11 cellular contexts compared by ENCODE assay signal in the genomic region with DNA sequence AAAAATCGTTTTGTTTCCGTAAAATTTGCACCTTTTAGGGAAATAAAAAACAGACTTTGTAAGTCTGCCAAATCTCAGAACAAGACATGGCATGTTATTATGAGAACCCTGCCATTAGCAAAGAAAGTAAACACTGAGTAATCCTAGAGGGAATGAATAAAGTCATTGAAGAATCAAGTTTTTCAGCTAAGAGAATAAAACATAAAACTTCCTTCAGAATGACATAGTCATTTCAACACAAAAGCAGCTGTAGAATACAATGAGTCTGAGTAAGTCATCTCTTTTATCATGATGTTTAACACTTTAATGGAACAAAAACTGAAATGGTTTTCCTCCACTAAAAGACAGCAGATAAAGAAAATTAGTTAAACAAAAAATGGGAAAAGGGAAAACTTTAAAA. TPM values are rescaled to one million over a fixed set of nuclear protein-coding genes. Genes with fewer than 3 reads are reported as not detected.
A peak's percentile ranks its signal among the peaks of the same experiment; 100 is the strongest.
DNase-seq lines count a peak whose midpoint lies in the region; ATAC-seq and TF ChIP-seq lines count a peak whose summit lies in the region.
"Had no signal": no experiment of that assay in that cellular context is flagged by ENCODE, and none has a peak within 500 bp of the region (broad histone marks: within the 10 kb centered on the region; RNA-seq: fewer than 3 reads in every experiment).

No MANE protein-coding gene starts in this region.

- no peaks in the 10 kb centered on the region for H3K9me3 ChIP-seq in hepatocyte (ENCODE audit: low read depth)
- H3K9me3 ChIP-seq in transverse colon, result no peaks in the 10 kb centered on the region
- no peaks in the 10 kb centered on the region for H3K9me3 ChIP-seq in thyroid gland

- no peaks in the 10 kb centered on the region for H3K27me3 Mint-ChIP-seq in MCF 10A (ENCODE audit: insufficient read depth, unreplicated experiment)
- H3K27me3 Mint-ChIP-seq in activated T-cell treated with anti-CD3 and anti-CD28 coated beads, Interleukin-2, amount 50 U/mL, for 72 hours (ENCODE audit: low read depth), result peaks cover 6% of the 10 kb centered on the region
- H3K27me3 Mint-ChIP-seq: activated T-helper 17 cell treated with anti-CD3 and anti-CD28 coated beads, Interleukin-2, amount 50 U/mL, for 72 hours had no signal

- 29% methylated on average over 2 of the region's 2 CpGs for WGBS in hepatocyte (ENCODE audit: low lambda C conversion rate, missing lambda C conversion rate)
- 16 to 21% methylated on average over 2 of the region's 2 CpGs for whole genome bisulfite sequencing in transverse colon (ENCODE audit: low coverage in 1 of 2), 2 donors
- WGBS in thyroid gland, 2 donors, result 46 to 65% methylated on average over 2 of the region's 2 CpGs

- no TSS peak for BruUV-seq in MCF 10A (replicated peaks; lab: Mats Ljungman, UMichigan)

- intact Hi-C loops in MCF 10A (cut with micrococcal nuclease), result no loop called here
- intact Hi-C loops in transverse colon (cut with DNase I; ENCODE audit: low total_unique reads), result no loop called here
- intact Hi-C loops in thyroid gland (cut with DNase I), result no loop called here

- peaks cover 25% of the 10 kb centered on the region for H3K36me3 Mint-ChIP-seq in MCF 10A (ENCODE audit: insufficient read depth, unreplicated experiment)
- H3K36me3 Mint-ChIP-seq in activated T-cell treated with anti-CD3 and anti-CD28 coated beads, Interleukin-2, amount 50 U/mL, for 72 hours (ENCODE audit: insufficient read depth in 2 of 2), result no peaks in the 10 kb centered on the region

- H3K4me1 ChIP-seq in hepatocyte (ENCODE audit: insufficient read depth) (peaks cover 36% of the 10 kb centered on the region), transverse colon (peaks cover 18 to 73% (median 54%) of the 10 kb centered on the region in 4 donors), thyroid gland (peaks cover 0 to 5% of the 10 kb centered on the region in 2 donors)

- no peaks in the 10 kb centered on the region for H3K9me3 Mint-ChIP-seq in MCF 10A (ENCODE audit: unreplicated experiment)
- H3K9me3 Mint-ChIP-seq in activated T-cell treated with anti-CD3 and anti-CD28 coated beads, Interleukin-2, amount 50 U/mL, for 72 hours, result no peaks in the 10 kb centered on the region
- H3K9me3 Mint-ChIP-seq: activated T-helper 17 cell treated with anti-CD3 and anti-CD28 coated beads, Interleukin-2, amount 50 U/mL, for 72 hours had no signal

- CTCF ChIA-PET in MCF 10A (lab: Yijun Ruan, JAX), result interaction anchor here (0.5 to 1.6 kb wide), 4 partner anchors 9 to 437 kb away, joined by 3 to 9 read pairs (median 4); no protein-coding TSS in a partner anchor

- TF ChIP-seq POLR2A in transverse colon (IDR thresholded peaks at IDR 0.05) (no peak), thyroid gland (IDR thresholded peaks at IDR 0.05) (no peak)

- no peaks in the 10 kb centered on the region for H4K20me1 ChIP-seq in hepatocyte (ENCODE audit: insufficient read depth, poor library complexity, severe bottlenecking)

- H3K36me3 ChIP-seq in hepatocyte (replicated peaks; ENCODE audit: insufficient read depth, low read depth), result no peaks in the 10 kb centered on the region
- H3K36me3 ChIP-seq in transverse colon, result no peaks in the 10 kb centered on the region
- no peaks in the 10 kb centered on the region for H3K36me3 ChIP-seq in thyroid gland

- H3K27ac Mint-ChIP-seq in MCF 10A (ENCODE audit: low read depth, unreplicated experiment), result peak overlapping the region; percentile 99
- no peak overlapping the region for H3K27ac Mint-ChIP-seq in activated T-cell treated with anti-CD3 and anti-CD28 coated beads, Interleukin-2, amount 50 U/mL, for 72 hours
- H3K27ac Mint-ChIP-seq: activated T-helper 17 cell treated with anti-CD3 and anti-CD28 coated beads, Interleukin-2, amount 50 U/mL, for 72 hours had no signal

- H3K27ac ChIP-seq in hepatocyte (peak overlapping the region; percentile 50), transverse colon (peak overlapping the region; percentile 25 to 70 (median 46)), thyroid gland (no peak overlapping the region)
- H3K27ac ChIP-seq: 22Rv1 had no signal

- peak overlapping the region; percentile 66 for H3K4me3 Mint-ChIP-seq in MCF 10A (ENCODE audit: unreplicated experiment)
- H3K4me3 Mint-ChIP-seq in activated T-cell treated with anti-CD3 and anti-CD28 coated beads, Interleukin-2, amount 50 U/mL, for 72 hours, result no peak overlapping the region
- H3K4me3 Mint-ChIP-seq: activated T-helper 17 cell treated with anti-CD3 and anti-CD28 coated beads, Interleukin-2, amount 50 U/mL, for 72 hours had no signal

- in situ Hi-C loops in transverse colon (cut with MboI; ENCODE audit: low pct_ligation_motif_present in 1 of 4, low pct_unique_long_range_greater_than_20kb in 1 of 4, low sequenced_read_pairs in 3 of 4), result no loop called here

- H2AFZ ChIP-seq in hepatocyte, result no peak overlapping the region

- TF ChIP-seq CTCF in MCF 10A (IDR thresholded peaks at IDR 0.05; ENCODE audit: unreplicated experiment), result no peak
- TF ChIP-seq CTCF in hepatocyte (IDR thresholded peaks at IDR 0.05; ENCODE audit: poor library complexity), result no peak
- no peak for TF ChIP-seq CTCF in transverse colon (IDR thresholded peaks at IDR 0.05)
- no peak for TF ChIP-seq CTCF in thyroid gland (IDR thresholded peaks at IDR 0.05)

- peaks cover 42% of the 10 kb centered on the region for H3K79me2 ChIP-seq in hepatocyte

- no peaks in the 10 kb centered on the region for H3K9me2 ChIP-seq in hepatocyte (replicated peaks; ENCODE audit: insufficient read depth)

- H3K27me3 ChIP-seq in hepatocyte (no peaks in the 10 kb centered on the region), transverse colon (no peaks in the 10 kb centered on the region), thyroid gland (no peaks in the 10 kb centered on the region)

- H3K4me3 ChIP-seq in hepatocyte (no peak overlapping the region), transverse colon (no peak overlapping the region), thyroid gland (replicated peaks in 1 of 3) (no peak overlapping the region)

- POLR2A ChIA-PET in MCF 10A (lab: Yijun Ruan, JAX), result interaction anchor here (0.6 to 34.6 kb wide), 8 partner anchors 4 to 285 kb away, joined by 3 to 1548 read pairs (median 32); a partner anchor contains a TSS

- H3K4me2 ChIP-seq in hepatocyte, result peak overlapping the region; percentile 1

- peaks cover 57% of the 10 kb centered on the region for H3K4me1 Mint-ChIP-seq in MCF 10A (ENCODE audit: insufficient read depth, unreplicated experiment)
- no peaks in the 10 kb centered on the region for H3K4me1 Mint-ChIP-seq in activated T-cell treated with anti-CD3 and anti-CD28 coated beads, Interleukin-2, amount 50 U/mL, for 72 hours (ENCODE audit: low read depth)
- H3K4me1 Mint-ChIP-seq: activated T-helper 17 cell treated with anti-CD3 and anti-CD28 coated beads, Interleukin-2, amount 50 U/mL, for 72 hours had no signal

- DNase-seq in DMS 273 (lab: John Stamatoyannopoulos, UW; ENCODE audit: unreplicated experiment) (peak; percentile 5), DMS 273 treated with DMSO at 0.1 percent for 48 hours (lab: John Stamatoyannopoulos, UW) (no peak), MCF 10A (ENCODE audit: unreplicated experiment) (peak; percentile 81), hepatocyte (ENCODE audit: low spot score) (no peak), transverse colon (no peak), thyroid gland (no peak), NCI-H526 (lab: John Stamatoyannopoulos, UW) (no peak)
- no peak for DNase-seq in activated T-cell treated with anti-CD3 and anti-CD28 coated beads, Interleukin-2, amount 50 U/mL, for 72 hours
- DNase-seq: KG1 had no signal

- no peak for ATAC-seq in activated T-cell treated with anti-CD3 and anti-CD28 coated beads, Interleukin-2, amount 50 U/mL, for 72 hours (replicated peaks in 1 of 2)
- ATAC-seq: activated T-helper 17 cell treated with anti-CD3 and anti-CD28 coated beads, Interleukin-2, amount 50 U/mL, for 72 hours had no signal

- TF ChIP-seq EP300 in transverse colon (IDR thresholded peaks at IDR 0.05; ENCODE audit: low read depth), result no peak

RNA-seq across cellular contexts. Expression of a gene that starts 10.3 kb away (rescaled TPM):
- 356 and 370 TPM in 2 replicates for total RNA-seq in MCF 10A (2022)
- 369 and 396 TPM in 2 replicates for total RNA-seq in hepatocyte
- polyA plus RNA-seq in hepatocyte, result 103 and 131 TPM in 2 replicates
- 100 to 1,000 TPM; 280 to 535 (median 428) TPM for total RNA-seq in transverse colon
- 10 to 100 TPM; 11.2 to 11.9 TPM for total RNA-seq in activated T-cell treated with anti-CD3 and anti-CD28 coated beads, Interleukin-2, amount 50 U/mL, for 72 hours
- total RNA-seq in thyroid gland, result 100 to 1,000 TPM in 3 of 4 donors, 10 to 100 TPM in 1; 99.8 to 169 (median 149) TPM

Comparison
In these comparisons a context has a peak if more than half of its experiments do, and no peak if none do; other contexts are left out.
1. DNase-seq: peak in DMS 273 (single experiment) and MCF 10A (single experiment); none in DMS 273 treated with DMSO at 0.1 percent for 48 hours (single experiment), hepatocyte (single experiment), transverse colon (single experiment), activated T-cell treated with anti-CD3 and anti-CD28 coated beads, Interleukin-2, amount 50 U/mL, for 72 hours (0 of 2), thyroid gland (0 of 2) and NCI-H526 (0 of 2).
2. H3K27ac ChIP-seq: peak in hepatocyte (single experiment) and transverse colon (4 of 4); none in thyroid gland (0 of 3).
3. RNA of a gene that starts 10.3 kb away (total RNA-seq): 280 to 535 TPM in transverse colon, 356 to 370 TPM in MCF 10A, 369 to 396 TPM in hepatocyte and 99.8 to 169 TPM in thyroid gland; 11.2 to 11.9 TPM in activated T-cell treated with anti-CD3 and anti-CD28 coated beads, Interleukin-2, amount 50 U/mL, for 72 hours; every median in the first group is over 4 times any median in the second.